In genomic region chr13:51620165-51620983, GRCh38 we compare ENCODE assay signal across 1 cellular context.
TF ChIP-seq lines count a peak whose summit lies in the region.

No MANE protein-coding gene starts in this region.

TF ChIP-seq in HepG2, 621 proteins besides CTCF, POLR2A, EP300 and RAD21 (continued from another document and continues in another):
- TF ChIP-seq TRAFD1 (CRISPR knock-in tag; IDR thresholded peaks at IDR 0.05; ENCODE audit: borderline replicate concordance) (no peak), ZNF629 (CRISPR knock-in tag; conservative IDR thresholded peaks at IDR 0.05) (0 out of 2 replicates have a peak, but pooled peaks have one; percentile 10), ZNF574 (CRISPR knock-in tag; IDR thresholded peaks at IDR 0.05) (peak; percentile 98), TRIM22 (IDR thresholded peaks at IDR 0.05) (no peak), ZUFSP (CRISPR knock-in tag; IDR thresholded peaks at IDR 0.05; ENCODE audit: borderline replicate concordance) (no peak), IRX3 (CRISPR knock-in tag; IDR thresholded peaks at IDR 0.05; ENCODE audit: borderline replicate concordance, low read depth) (no peak), ZNF691 (CRISPR knock-in tag; IDR thresholded peaks at IDR 0.05; ENCODE audit: borderline replicate concordance, low read depth) (no peak; the same call in 1 of the 2 replicates), HBP1 (CRISPR knock-in tag; IDR thresholded peaks at IDR 0.05; ENCODE audit: low read depth) (no peak), ZNF512 (CRISPR knock-in tag; IDR thresholded peaks at IDR 0.05) (no peak), HMGXB4 (CRISPR knock-in tag; IDR thresholded peaks at IDR 0.05; ENCODE audit: borderline replicate concordance in 1 of 2, low read depth in 1 of 2) (no peak), HCFC1 (IDR thresholded peaks at IDR 0.05; ENCODE audit: low read depth, low read length) (no peak), PLRG1 (conservative IDR thresholded peaks at IDR 0.05) (no peak), MED8 (CRISPR knock-in tag; IDR thresholded peaks at IDR 0.05; ENCODE audit: insufficient replicate concordance) (no peak), SKI (IDR thresholded peaks at IDR 0.05; ENCODE audit: partially characterized antibody) (peak; percentile 87), HNF4G (IDR thresholded peaks at IDR 0.05; ENCODE audit: borderline replicate concordance, low read depth, low read length) (no peak), HNF4G (CRISPR knock-in tag; IDR thresholded peaks at IDR 0.05; ENCODE audit: borderline replicate concordance, low read depth) (peak; percentile 37; the same call in 1 of the 2 replicates), CENPBD1 (CRISPR knock-in tag; IDR thresholded peaks at IDR 0.05; ENCODE audit: borderline replicate concordance, low read depth) (0 out of 2 replicates have a peak, but pooled peaks have one; percentile 78), ZNF644 (CRISPR knock-in tag; IDR thresholded peaks at IDR 0.05; ENCODE audit: low read depth) (peak; percentile 89), NFKBIZ (CRISPR knock-in tag; IDR thresholded peaks at IDR 0.05) (peak; percentile 22; the same call in 1 of the 2 replicates), HES4 (CRISPR knock-in tag; IDR thresholded peaks at IDR 0.05; ENCODE audit: borderline replicate concordance) (no peak), TMF1 (CRISPR knock-in tag; IDR thresholded peaks at IDR 0.05; ENCODE audit: low read depth) (no peak), ZNF33A (CRISPR knock-in tag; IDR thresholded peaks at IDR 0.05; ENCODE audit: borderline replicate concordance) (no peak), GRHL1 (CRISPR knock-in tag; conservative IDR thresholded peaks at IDR 0.05) (no peak), AKAP8 (CRISPR knock-in tag; IDR thresholded peaks at IDR 0.05) (no peak), FOXO1 (CRISPR knock-in tag; IDR thresholded peaks at IDR 0.05) (peak; percentile 71; the same call in 1 of the 2 replicates), PATZ1 (CRISPR knock-in tag; IDR thresholded peaks at IDR 0.05) (peak; percentile 75), JUN (CRISPR knock-in tag; IDR thresholded peaks at IDR 0.05) (0 out of 2 replicates have a peak, but pooled peaks have one; percentile 24), ZNF768 (CRISPR knock-in tag; IDR thresholded peaks at IDR 0.05) (no peak; the same call in 1 of the 2 replicates), SRSF9 (IDR thresholded peaks at IDR 0.05; ENCODE audit: borderline replicate concordance, insufficient read depth, low read depth, low read length, poor library complexity, severe bottlenecking) (no peak), ESRRA (CRISPR knock-in tag; IDR thresholded peaks at IDR 0.05; ENCODE audit: low read depth) (no peak), ZNF260 (CRISPR knock-in tag; IDR thresholded peaks at IDR 0.05; ENCODE audit: borderline replicate concordance, low read depth) (no peak), TFDP2 (CRISPR knock-in tag; IDR thresholded peaks at IDR 0.05) (no peak; the same call in 1 of the 2 replicates), ZNF251 (CRISPR knock-in tag; IDR thresholded peaks at IDR 0.05) (no peak), ZNF709 (CRISPR knock-in tag; IDR thresholded peaks at IDR 0.05) (0 out of 2 replicates have a peak, but pooled peaks have one; percentile 36), ZNF34 (CRISPR knock-in tag; IDR thresholded peaks at IDR 0.05; ENCODE audit: borderline replicate concordance) (no peak), ARNTL (CRISPR knock-in tag; IDR thresholded peaks at IDR 0.05) (0 out of 2 replicates have a peak, but pooled peaks have one; percentile 59), MXD1 (CRISPR knock-in tag; IDR thresholded peaks at IDR 0.05) (no peak), PAF1 (CRISPR knock-in tag; IDR thresholded peaks at IDR 0.05) (no peak), ZMYM3 (CRISPR knock-in tag; IDR thresholded peaks at IDR 0.05) (peak; percentile 66; the same call in 1 of the 2 replicates)
